ENCODE assay signal across 1 cellular context in the genomic region with DNA sequence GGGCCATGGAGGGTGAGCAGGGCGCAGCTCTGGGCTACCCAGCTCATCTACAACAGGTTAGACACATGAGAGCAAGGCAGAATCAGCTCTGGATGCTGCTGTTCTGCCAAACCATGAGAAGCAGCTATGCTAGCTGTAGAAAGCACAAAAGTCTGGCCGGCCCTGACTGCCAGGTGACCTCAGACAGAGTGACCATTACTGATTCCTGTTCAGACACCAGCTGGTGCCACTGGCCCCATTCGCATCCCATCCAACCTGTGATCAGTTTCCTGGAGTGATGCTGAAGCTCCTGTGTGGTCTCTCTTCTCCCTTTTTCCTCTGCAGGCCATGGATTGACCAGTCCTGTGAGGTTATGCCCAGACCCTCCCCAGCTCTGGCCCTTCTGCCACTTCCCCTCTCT.
TF ChIP-seq lines count a peak whose summit lies in the region.

No MANE protein-coding gene starts in this region.

TF ChIP-seq in GM23338, 12 proteins besides CTCF, POLR2A, EP300 and RAD21 (continued from another document):
- TF ChIP-seq, protein P1, sequence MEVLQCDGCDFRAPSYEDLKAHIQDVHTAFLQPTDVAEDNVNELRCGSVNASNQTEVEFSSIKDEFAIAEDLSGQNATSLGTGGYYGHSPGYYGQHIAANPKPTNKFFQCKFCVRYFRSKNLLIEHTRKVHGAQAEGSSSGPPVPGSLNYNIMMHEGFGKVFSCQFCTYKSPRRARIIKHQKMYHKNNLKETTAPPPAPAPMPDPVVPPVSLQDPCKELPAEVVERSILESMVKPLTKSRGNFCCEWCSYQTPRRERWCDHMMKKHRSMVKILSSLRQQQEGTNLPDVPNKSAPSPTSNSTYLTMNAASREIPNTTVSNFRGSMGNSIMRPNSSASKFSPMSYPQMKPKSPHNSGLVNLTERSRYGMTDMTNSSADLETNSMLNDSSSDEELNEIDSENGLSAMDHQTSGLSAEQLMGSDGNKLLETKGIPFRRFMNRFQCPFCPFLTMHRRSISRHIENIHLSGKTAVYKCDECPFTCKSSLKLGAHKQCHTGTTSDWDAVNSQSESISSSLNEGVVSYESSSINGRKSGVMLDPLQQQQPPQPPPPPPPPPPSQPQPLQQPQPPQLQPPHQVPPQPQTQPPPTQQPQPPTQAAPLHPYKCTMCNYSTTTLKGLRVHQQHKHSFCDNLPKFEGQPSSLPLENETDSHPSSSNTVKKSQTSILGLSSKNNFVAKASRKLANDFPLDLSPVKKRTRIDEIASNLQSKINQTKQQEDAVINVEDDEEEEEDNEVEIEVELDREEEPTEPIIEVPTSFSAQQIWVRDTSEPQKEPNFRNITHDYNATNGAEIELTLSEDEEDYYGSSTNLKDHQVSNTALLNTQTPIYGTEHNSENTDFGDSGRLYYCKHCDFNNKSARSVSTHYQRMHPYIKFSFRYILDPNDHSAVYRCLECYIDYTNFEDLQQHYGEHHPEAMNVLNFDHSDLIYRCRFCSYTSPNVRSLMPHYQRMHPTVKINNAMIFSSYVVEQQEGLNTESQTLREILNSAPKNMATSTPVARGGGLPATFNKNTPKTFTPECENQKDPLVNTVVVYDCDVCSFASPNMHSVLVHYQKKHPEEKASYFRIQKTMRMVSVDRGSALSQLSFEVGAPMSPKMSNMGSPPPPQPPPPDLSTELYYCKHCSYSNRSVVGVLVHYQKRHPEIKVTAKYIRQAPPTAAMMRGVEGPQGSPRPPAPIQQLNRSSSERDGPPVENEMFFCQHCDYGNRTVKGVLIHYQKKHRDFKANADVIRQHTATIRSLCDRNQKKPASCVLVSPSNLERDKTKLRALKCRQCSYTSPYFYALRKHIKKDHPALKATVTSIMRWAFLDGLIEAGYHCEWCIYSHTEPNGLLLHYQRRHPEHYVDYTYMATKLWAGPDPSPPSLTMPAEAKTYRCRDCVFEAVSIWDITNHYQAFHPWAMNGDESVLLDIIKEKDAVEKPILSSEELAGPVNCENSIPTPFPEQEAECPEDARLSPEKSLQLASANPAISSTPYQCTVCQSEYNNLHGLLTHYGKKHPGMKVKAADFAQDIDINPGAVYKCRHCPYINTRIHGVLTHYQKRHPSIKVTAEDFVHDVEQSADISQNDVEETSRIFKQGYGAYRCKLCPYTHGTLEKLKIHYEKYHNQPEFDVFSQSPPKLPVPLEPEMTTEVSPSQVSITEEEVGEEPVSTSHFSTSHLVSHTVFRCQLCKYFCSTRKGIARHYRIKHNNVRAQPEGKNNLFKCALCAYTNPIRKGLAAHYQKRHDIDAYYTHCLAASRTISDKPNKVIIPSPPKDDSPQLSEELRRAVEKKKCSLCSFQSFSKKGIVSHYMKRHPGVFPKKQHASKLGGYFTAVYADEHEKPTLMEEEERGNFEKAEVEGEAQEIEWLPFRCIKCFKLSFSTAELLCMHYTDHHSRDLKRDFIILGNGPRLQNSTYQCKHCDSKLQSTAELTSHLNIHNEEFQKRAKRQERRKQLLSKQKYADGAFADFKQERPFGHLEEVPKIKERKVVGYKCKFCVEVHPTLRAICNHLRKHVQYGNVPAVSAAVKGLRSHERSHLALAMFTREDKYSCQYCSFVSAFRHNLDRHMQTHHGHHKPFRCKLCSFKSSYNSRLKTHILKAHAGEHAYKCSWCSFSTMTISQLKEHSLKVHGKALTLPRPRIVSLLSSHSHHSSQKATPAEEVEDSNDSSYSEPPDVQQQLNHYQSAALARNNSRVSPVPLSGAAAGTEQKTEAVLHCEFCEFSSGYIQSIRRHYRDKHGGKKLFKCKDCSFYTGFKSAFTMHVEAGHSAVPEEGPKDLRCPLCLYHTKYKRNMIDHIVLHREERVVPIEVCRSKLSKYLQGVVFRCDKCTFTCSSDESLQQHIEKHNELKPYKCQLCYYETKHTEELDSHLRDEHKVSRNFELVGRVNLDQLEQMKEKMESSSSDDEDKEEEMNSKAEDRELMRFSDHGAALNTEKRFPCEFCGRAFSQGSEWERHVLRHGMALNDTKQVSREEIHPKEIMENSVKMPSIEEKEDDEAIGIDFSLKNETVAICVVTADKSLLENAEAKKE (CRISPR knock-in tag; IDR thresholded peaks at IDR 0.05), result no peak
- TF ChIP-seq, protein P2, sequence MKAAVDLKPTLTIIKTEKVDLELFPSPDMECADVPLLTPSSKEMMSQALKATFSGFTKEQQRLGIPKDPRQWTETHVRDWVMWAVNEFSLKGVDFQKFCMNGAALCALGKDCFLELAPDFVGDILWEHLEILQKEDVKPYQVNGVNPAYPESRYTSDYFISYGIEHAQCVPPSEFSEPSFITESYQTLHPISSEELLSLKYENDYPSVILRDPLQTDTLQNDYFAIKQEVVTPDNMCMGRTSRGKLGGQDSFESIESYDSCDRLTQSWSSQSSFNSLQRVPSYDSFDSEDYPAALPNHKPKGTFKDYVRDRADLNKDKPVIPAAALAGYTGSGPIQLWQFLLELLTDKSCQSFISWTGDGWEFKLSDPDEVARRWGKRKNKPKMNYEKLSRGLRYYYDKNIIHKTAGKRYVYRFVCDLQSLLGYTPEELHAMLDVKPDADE (IDR thresholded peaks at IDR 0.05), result no peak
- no peak for TF ChIP-seq POLR2AphosphoS5 (IDR thresholded peaks at IDR 0.05; ENCODE audit: low read depth)
- TF ChIP-seq, protein P3, sequence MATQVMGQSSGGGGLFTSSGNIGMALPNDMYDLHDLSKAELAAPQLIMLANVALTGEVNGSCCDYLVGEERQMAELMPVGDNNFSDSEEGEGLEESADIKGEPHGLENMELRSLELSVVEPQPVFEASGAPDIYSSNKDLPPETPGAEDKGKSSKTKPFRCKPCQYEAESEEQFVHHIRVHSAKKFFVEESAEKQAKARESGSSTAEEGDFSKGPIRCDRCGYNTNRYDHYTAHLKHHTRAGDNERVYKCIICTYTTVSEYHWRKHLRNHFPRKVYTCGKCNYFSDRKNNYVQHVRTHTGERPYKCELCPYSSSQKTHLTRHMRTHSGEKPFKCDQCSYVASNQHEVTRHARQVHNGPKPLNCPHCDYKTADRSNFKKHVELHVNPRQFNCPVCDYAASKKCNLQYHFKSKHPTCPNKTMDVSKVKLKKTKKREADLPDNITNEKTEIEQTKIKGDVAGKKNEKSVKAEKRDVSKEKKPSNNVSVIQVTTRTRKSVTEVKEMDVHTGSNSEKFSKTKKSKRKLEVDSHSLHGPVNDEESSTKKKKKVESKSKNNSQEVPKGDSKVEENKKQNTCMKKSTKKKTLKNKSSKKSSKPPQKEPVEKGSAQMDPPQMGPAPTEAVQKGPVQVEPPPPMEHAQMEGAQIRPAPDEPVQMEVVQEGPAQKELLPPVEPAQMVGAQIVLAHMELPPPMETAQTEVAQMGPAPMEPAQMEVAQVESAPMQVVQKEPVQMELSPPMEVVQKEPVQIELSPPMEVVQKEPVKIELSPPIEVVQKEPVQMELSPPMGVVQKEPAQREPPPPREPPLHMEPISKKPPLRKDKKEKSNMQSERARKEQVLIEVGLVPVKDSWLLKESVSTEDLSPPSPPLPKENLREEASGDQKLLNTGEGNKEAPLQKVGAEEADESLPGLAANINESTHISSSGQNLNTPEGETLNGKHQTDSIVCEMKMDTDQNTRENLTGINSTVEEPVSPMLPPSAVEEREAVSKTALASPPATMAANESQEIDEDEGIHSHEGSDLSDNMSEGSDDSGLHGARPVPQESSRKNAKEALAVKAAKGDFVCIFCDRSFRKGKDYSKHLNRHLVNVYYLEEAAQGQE (IDR thresholded peaks at IDR 0.05; ENCODE audit: unreplicated experiment), result no peak
- TF ChIP-seq NANOG (IDR thresholded peaks at IDR 0.05; ENCODE audit: borderline replicate concordance), result no peak
- TF ChIP-seq CREB1 (CRISPR knock-in tag; IDR thresholded peaks at IDR 0.05; ENCODE audit: low read depth), result no peak
- no peak for TF ChIP-seq ZNF114 (CRISPR knock-in tag; IDR thresholded peaks at IDR 0.05)
